In genomic region chr6:96542702-96543101, GRCh38 we compare ENCODE assay signal across 10 cellular contexts. TPM values are rescaled to one million over a fixed set of nuclear protein-coding genes. Genes with fewer than 3 reads are reported as not detected.
A peak's percentile ranks its signal among the peaks of the same experiment; 100 is the strongest.
DNase-seq lines count a peak whose midpoint lies in the region; ATAC-seq, FAIRE-seq and TF ChIP-seq lines count a peak whose summit lies in the region.
"Had no signal": no experiment of that assay in that cellular context is flagged by ENCODE, and none has a peak within 500 bp of the region (broad histone marks: within the 10 kb centered on the region; RNA-seq: fewer than 3 reads in every experiment).

No MANE protein-coding gene starts in this region.

- no TSS peak for BruUV-seq in K562 (replicated peaks; lab: Mats Ljungman, UMichigan)

- POLR2A ChIA-PET in K562 (lab: Yijun Ruan, JAX): no interaction called here

- in situ Hi-C loops in KBM-7 (cut with MboI; ENCODE audit: low pct_unique_long_range_greater_than_20kb, low sequenced_read_pairs) (no loop called here), K562 (cut with MboI) (no loop called here)

- TF ChIP-seq RAD21 in K562 (CRISPR knock-in tag; conservative IDR thresholded peaks at IDR 0.05 in 1 of 2, IDR thresholded peaks at IDR 0.05 in 1 of 2): peak in 1 of 2 experiments; percentile 32; a peak in 2 of 4 replicates

- intact Hi-C loops in heart left ventricle (cut with DNase I) (loop anchor here in 4 of 10 donors (5.0 to 10.0 kb wide), 6 partner anchors 85 to 522 kb away; partner anchors contain the start of gene NDUFAF4 (in 2 of the 4)), K562 (cut with micrococcal nuclease) (loop anchor here (10.0 kb wide), 2 partner anchors 342 to 512 kb away; no protein-coding TSS in a partner anchor), tibial artery (cut with DNase I; ENCODE audit: low total_unique reads) (loop anchor here (5.0 to 10.0 kb wide), 2 partner anchors 222 to 355 kb away; partner anchors contain the start of gene NDUFAF4)

- H3K27me3 ChIP-seq in heart left ventricle (no peaks in the 10 kb centered on the region), right atrium auricular region (no peaks in the 10 kb centered on the region), K562 (ENCODE audit: control insufficient read depth in 2 of 2, insufficient read depth in 2 of 2, low read length in 2 of 2) (no peaks in the 10 kb centered on the region), tibial artery (no peaks in the 10 kb centered on the region), upper lobe of left lung (no peaks in the 10 kb centered on the region)

- H3K4me1 ChIP-seq in heart left ventricle: no peaks in the 10 kb centered on the region
- H3K4me1 ChIP-seq in right atrium auricular region: no peaks in the 10 kb centered on the region
- no peaks in the 10 kb centered on the region for H3K4me1 ChIP-seq in K562 (replicated peaks in 1 of 2; ENCODE audit: control insufficient read depth in 2 of 2, insufficient read depth in 2 of 2, low read length in 2 of 2)
- H3K4me1 ChIP-seq in tibial artery: peaks cover 0 to 7% (median 0%) of the 10 kb centered on the region in 4 donors
- no peaks in the 10 kb centered on the region for H3K4me1 ChIP-seq in upper lobe of left lung

- no peak overlapping the region for H3K4me2 ChIP-seq in K562 (ENCODE audit: insufficient read depth, low read length)

- no peaks in the 10 kb centered on the region for H3K79me2 ChIP-seq in K562 (ENCODE audit: control insufficient read depth, insufficient read depth, low read length)

- FAIRE-seq in K562 (lab: Jason Lieb, UNC): no peak

- no peak overlapping the region for H2AFZ ChIP-seq in K562 (ENCODE audit: low read depth, low read length)

- TF ChIP-seq CTCF in heart left ventricle (IDR thresholded peaks at IDR 0.05): peak in 9 of 12 donors; percentile 9 to 56 (median 39)
- TF ChIP-seq CTCF in right atrium auricular region (IDR thresholded peaks at IDR 0.05): peak in 1 of 2 donors; percentile 46
- TF ChIP-seq CTCF in K562 (IDR thresholded peaks at IDR 0.05 in 2 of 3, conservative IDR thresholded peaks at IDR 0.05 in 1 of 3; ENCODE audit: insufficient read depth in 2 of 3, low read depth in 1 of 3, low read length in 3 of 3): peak in 2 of 3 experiments; percentile 27 to 51; a peak in 2 of 6 replicates
- peak; percentile 58 to 67 for TF ChIP-seq CTCF in tibial artery (IDR thresholded peaks at IDR 0.05)
- no peak for TF ChIP-seq CTCF in upper lobe of left lung (IDR thresholded peaks at IDR 0.05)

- TF ChIP-seq POLR2A in heart left ventricle (IDR thresholded peaks at IDR 0.05) (no peak), K562 (conservative IDR thresholded peaks at IDR 0.05) (no peak), upper lobe of left lung (IDR thresholded peaks at IDR 0.05) (no peak)

- no peaks in the 10 kb centered on the region for H4K20me1 ChIP-seq in K562 (replicated peaks; ENCODE audit: control insufficient read depth, insufficient read depth, low read length)

- H3K4me3 ChIP-seq in heart left ventricle (no peak overlapping the region), right atrium auricular region (no peak overlapping the region), K562 (no peak overlapping the region), tibial artery (no peak overlapping the region), upper lobe of left lung (no peak overlapping the region)

- H3K9ac ChIP-seq in K562 (ENCODE audit: insufficient read depth in 1 of 2, low read depth in 2 of 2, low read length in 2 of 2): no peak overlapping the region

- CTCF ChIA-PET in K562 (lab: Yijun Ruan, JAX; ENCODE audit: low intra/inter-chr PET ratio): interaction anchor here (0.7 kb wide), 1 partner anchor 517 kb away, joined by 3 read pairs; no protein-coding TSS in a partner anchor

- ATAC-seq in heart left ventricle: no peak
- ATAC-seq in K562: peak; percentile 72
- no peak for ATAC-seq in HG03571 (IDR thresholded peaks at IDR 0.05; ENCODE audit: unreplicated experiment)
- no peak for ATAC-seq in upper lobe of left lung (ENCODE audit: low FRiP score in 2 of 2)

- TF ChIP-seq EP300 in K562 (IDR thresholded peaks at IDR 0.05; ENCODE audit: low read length): no peak
- no peak for TF ChIP-seq EP300 in upper lobe of left lung (IDR thresholded peaks at IDR 0.05)

- H3K36me3 ChIP-seq in heart left ventricle (peaks cover 0 to 100% (median 87%) of the 10 kb centered on the region in 9 donors), right atrium auricular region (peaks cover 55% of the 10 kb centered on the region), K562 (ENCODE audit: control insufficient read depth, insufficient read depth, low read length) (peaks cover 44% of the 10 kb centered on the region), tibial artery (peaks cover 41 to 63% (median 51%) of the 10 kb centered on the region in 3 donors), upper lobe of left lung (peaks cover 8 to 82% (median 23%) of the 10 kb centered on the region in 4 donors)

- DNase-seq in heart left ventricle: no peak
- DNase-seq in right atrium auricular region (ENCODE audit: low spot score): no peak
- DNase-seq in KBM-7: peak; percentile 20
- DNase-seq in K562 (ENCODE audit: extremely low read depth in 1 of 4, low spot score in 3 of 4): peak in 2 of 4 experiments; percentile 6 to 30
- DNase-seq in tibial artery: no peak
- no peak for DNase-seq in upper lobe of left lung
- no peak for DNase-seq in C1 segment of cervical spinal cord (lab: John Stamatoyannopoulos, UW)

- H3K27ac ChIP-seq in heart left ventricle (no peak overlapping the region), right atrium auricular region (no peak overlapping the region), K562 (ENCODE audit: extremely low read depth, low read depth, low read length) (no peak overlapping the region), tibial artery (no peak overlapping the region), upper lobe of left lung (no peak overlapping the region)

- H3K9me3 ChIP-seq in heart left ventricle: no peaks in the 10 kb centered on the region
- H3K9me3 ChIP-seq in right atrium auricular region: no peaks in the 10 kb centered on the region
- no peaks in the 10 kb centered on the region for H3K9me3 ChIP-seq in K562 (replicated peaks; ENCODE audit: control insufficient read depth, insufficient read depth, low read depth, low read length)
- H3K9me3 ChIP-seq in tibial artery: no peaks in the 10 kb centered on the region
- no peaks in the 10 kb centered on the region for H3K9me3 ChIP-seq in upper lobe of left lung

- no peaks in the 10 kb centered on the region for H3K9me1 ChIP-seq in K562 (ENCODE audit: control insufficient read depth, insufficient read depth, low read length)

TF ChIP-seq in K562, 482 proteins besides CTCF, POLR2A, EP300 and RAD21 (continues in another document):
- TF ChIP-seq L3MBTL2 (IDR thresholded peaks at IDR 0.05): no peak

RNA-seq across cellular contexts. Expression of gene FHL5, which starts 20.2 kb away (rescaled TPM):
- total RNA-seq in heart left ventricle: 10 to 100 TPM in 1 of 9 donors, 1 to 10 TPM in 8; 2.0 to 17.9 (median 4.5) TPM
- 1 to 10 TPM; 1.5 to 2.2 TPM for polyA plus RNA-seq in heart left ventricle
- 10 to 100 TPM in 1 of 2 donors, under 1 TPM in 1; 0.35 to 13.8 TPM for total RNA-seq in right atrium auricular region
- not detected in 2 replicates for total RNA-seq in K562 (2011; cell fraction: chromatin; rRNA removed; ENCODE audit: low replicate concordance)
- not detected in 2 replicates for total RNA-seq in K562 (2011; cell fraction: nucleolus; rRNA removed)
- not detected in 2 replicates for total RNA-seq in K562 (2011; cell fraction: nucleoplasm; rRNA removed)
- not detected in 2 replicates for total RNA-seq in K562 (2014; rRNA removed)
- total RNA-seq in K562 (2014; rRNA removed; fragmentation: Illumina TruSeq; extraction: Trizol): not detected in 2 replicates
- not detected in 2 replicates for total RNA-seq in K562 (2015; rRNA removed; fragmentation: Illumina TruSeq; extraction: Trizol)
- total RNA-seq in K562 (2021): not detected in 2 replicates
- not detected in 2 replicates for polyA plus RNA-seq in K562 (2011; rRNA removed)
- not detected in 2 replicates for polyA plus RNA-seq in K562 (2011; cell fraction: cytosol; rRNA removed)
- not detected in 2 replicates for polyA plus RNA-seq in K562 (2011; cell fraction: nucleus; rRNA removed)
- not detected in 2 replicates for polyA plus RNA-seq in K562 (2012)
- polyA plus RNA-seq in K562 (2014; fragmentation: Illumina TruSeq; extraction: Trizol): not detected in 2 replicates
- not detected for polyA plus RNA-seq in K562 (2014; fragmentation: Nextera tagmentation; extraction: Ambion mirVana)
- not detected in 2 replicates for polyA plus RNA-seq in K562 (2014; rRNA removed)
- not detected in 2 replicates for polyA minus RNA-seq in K562 (2011; rRNA and poly(A)+ RNA removed)
- not detected in 2 replicates for polyA minus RNA-seq in K562 (2011; cell fraction: cytosol; rRNA and poly(A)+ RNA removed)
- not detected in 2 replicates for polyA minus RNA-seq in K562 (2011; cell fraction: nucleus; rRNA and poly(A)+ RNA removed)
- total RNA-seq in upper lobe of left lung: 10 to 100 TPM; 10.5 to 25.8 (median 13.3) TPM
- total RNA-seq: activated CD8-positive, alpha-beta memory T cell treated with anti-CD3 and anti-CD28 coated beads for 36 hours; Daoy had no signal

RNA-seq across cellular contexts. Expression of gene UFL1, which starts 21.1 kb away (rescaled TPM):
- 10 to 100 TPM; 19.0 to 30.3 (median 24.8) TPM for total RNA-seq in heart left ventricle
- 10 to 100 TPM; 10.3 to 15.1 TPM for polyA plus RNA-seq in heart left ventricle
- total RNA-seq in right atrium auricular region: 10 to 100 TPM; 16.5 to 27.5 TPM
- 7.8 and 28.7 TPM in 2 replicates for total RNA-seq in K562 (2011; cell fraction: chromatin; rRNA removed; ENCODE audit: low replicate concordance)
- 5.3 and 7.9 TPM in 2 replicates for total RNA-seq in K562 (2011; cell fraction: nucleolus; rRNA removed)
- 12.2 and 17.6 TPM in 2 replicates for total RNA-seq in K562 (2011; cell fraction: nucleoplasm; rRNA removed)
- total RNA-seq in K562 (2014; rRNA removed): 10.9 TPM in 2 replicates
- total RNA-seq in K562 (2014; rRNA removed; fragmentation: Illumina TruSeq; extraction: Trizol): 18.9 and 22.9 TPM in 2 replicates
- 16.4 and 18.3 TPM in 2 replicates for total RNA-seq in K562 (2015; rRNA removed; fragmentation: Illumina TruSeq; extraction: Trizol)
- total RNA-seq in K562 (2021): 15.8 and 16.2 TPM in 2 replicates
- 18.1 and 18.9 TPM in 2 replicates for polyA plus RNA-seq in K562 (2011; rRNA removed)
- polyA plus RNA-seq in K562 (2011; cell fraction: cytosol; rRNA removed): 1.7 and 5.8 TPM in 2 replicates
- 13.4 and 26.5 TPM in 2 replicates for polyA plus RNA-seq in K562 (2011; cell fraction: nucleus; rRNA removed)
- 12.1 and 18.9 TPM in 2 replicates for polyA plus RNA-seq in K562 (2012)
- 18.8 and 20.8 TPM in 2 replicates for polyA plus RNA-seq in K562 (2014; fragmentation: Illumina TruSeq; extraction: Trizol)
- 10 to 100 TPM; 21.3 to 23.1 TPM for polyA plus RNA-seq in K562 (2014; fragmentation: Nextera tagmentation; extraction: Ambion mirVana)
- polyA plus RNA-seq in K562 (2014; rRNA removed): 12.5 and 12.6 TPM in 2 replicates
- 14.2 and 20.2 TPM in 2 replicates for polyA minus RNA-seq in K562 (2011; rRNA and poly(A)+ RNA removed)
- polyA minus RNA-seq in K562 (2011; cell fraction: cytosol; rRNA and poly(A)+ RNA removed): 7.1 and 9.8 TPM in 2 replicates
- polyA minus RNA-seq in K562 (2011; cell fraction: nucleus; rRNA and poly(A)+ RNA removed): 8.9 and 20.4 TPM in 2 replicates
- 10 to 100 TPM in 5 of 6 donors, 1 to 10 TPM in 1; 5.9 to 37.5 (median 17.7) TPM for total RNA-seq in upper lobe of left lung

Comparison
In these comparisons a context has a peak if more than half of its experiments do, and no peak if none do; other contexts are left out.
1. CTCF ChIP-seq: peak in heart left ventricle (9 of 12), K562 (2 of 3) and tibial artery (2 of 2); none in upper lobe of left lung (0 of 6).